Comparison of ENCODE assay signal across 1 cellular context in the genomic region with DNA sequence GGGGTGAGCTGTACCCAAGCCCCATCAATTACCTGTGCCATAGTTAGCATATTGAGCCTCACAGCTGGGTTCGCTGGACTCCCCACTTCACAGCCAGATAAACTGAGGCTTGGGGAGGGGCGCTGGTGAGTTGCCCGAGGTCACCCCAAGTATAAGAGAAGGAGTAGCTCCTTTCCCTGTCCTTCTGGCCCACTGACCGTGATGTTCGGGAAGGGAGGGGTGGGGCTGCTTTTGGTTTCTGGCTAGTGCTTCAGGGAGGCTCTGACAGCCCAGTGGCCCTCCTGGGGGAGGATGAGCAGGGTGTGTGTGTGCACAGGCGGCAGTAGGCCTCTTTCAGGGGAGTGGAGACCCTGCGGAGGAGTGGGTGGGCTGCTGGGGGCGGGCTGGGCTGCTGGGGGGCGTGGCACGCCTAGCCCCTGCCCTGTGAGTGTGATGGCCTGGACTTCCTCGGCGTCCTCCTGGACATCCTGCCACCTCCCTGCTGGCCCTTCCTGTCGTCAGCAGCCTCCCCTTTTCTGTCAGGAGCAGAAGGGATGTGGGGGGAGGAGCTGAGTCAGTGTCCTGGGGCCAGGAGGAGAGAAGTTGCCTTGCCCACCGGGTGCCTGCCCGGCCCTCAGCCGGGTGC.
TF ChIP-seq lines count a peak whose summit lies in the region.

No MANE protein-coding gene starts in this region.

TF ChIP-seq in HEK293, 187 proteins besides CTCF, POLR2A, EP300 and RAD21 (continued from another document):
- TF ChIP-seq PRDM4 (tag by site-specific recombination; IDR thresholded peaks at IDR 0.05): no peak
- no peak for TF ChIP-seq ZNF585B (tag by site-specific recombination; IDR thresholded peaks at IDR 0.05)
- peak; percentile 54; the same call in 1 of the 2 replicates for TF ChIP-seq KLF9 (tag by site-specific recombination; IDR thresholded peaks at IDR 0.05; ENCODE audit: low read depth)
- TF ChIP-seq ZNF670 (tag by site-specific recombination; IDR thresholded peaks at IDR 0.05; ENCODE audit: low read depth): no peak
- no peak for TF ChIP-seq ZNF18 (tag by site-specific recombination; IDR thresholded peaks at IDR 0.05)
- TF ChIP-seq ZNF600 (tag by site-specific recombination; IDR thresholded peaks at IDR 0.05): no peak
- no peak for TF ChIP-seq HOXA7 (CRISPR knock-in tag; IDR thresholded peaks at IDR 0.05; ENCODE audit: borderline replicate concordance)
- TF ChIP-seq ZNF157 (tag by site-specific recombination; IDR thresholded peaks at IDR 0.05): no peak
- TF ChIP-seq ZNF341 (tag by site-specific recombination; IDR thresholded peaks at IDR 0.05; ENCODE audit: low read depth): peak; percentile 68
- TF ChIP-seq ZNF394 (tag by site-specific recombination; IDR thresholded peaks at IDR 0.05; ENCODE audit: borderline replicate concordance): peak; percentile 12; the same call in 1 of the 2 replicates
- peak; percentile 14; the same call in 1 of the 2 replicates for TF ChIP-seq EGR2 (tag by site-specific recombination; IDR thresholded peaks at IDR 0.05; ENCODE audit: low read depth)
- no peak for TF ChIP-seq ZNF423 (tag by site-specific recombination; IDR thresholded peaks at IDR 0.05)
- peak; percentile 6; the same call in 1 of the 2 replicates for TF ChIP-seq GLIS2 (tag by site-specific recombination; IDR thresholded peaks at IDR 0.05)
- no peak for TF ChIP-seq ZNF544 (tag by site-specific recombination; IDR thresholded peaks at IDR 0.05)
- no peak for TF ChIP-seq ZBTB17 (tag by site-specific recombination; IDR thresholded peaks at IDR 0.05)
- TF ChIP-seq ZNF223 (tag by site-specific recombination; IDR thresholded peaks at IDR 0.05): no peak
- TF ChIP-seq ZNF26 (tag by site-specific recombination; IDR thresholded peaks at IDR 0.05): no peak
- 0 out of 2 replicates have a peak, but pooled peaks have one; percentile 17 for TF ChIP-seq ZNF366 (tag by site-specific recombination; conservative IDR thresholded peaks at IDR 0.05)
- no peak for TF ChIP-seq ZNF555 (tag by site-specific recombination; conservative IDR thresholded peaks at IDR 0.05)
- TF ChIP-seq, protein P1, sequence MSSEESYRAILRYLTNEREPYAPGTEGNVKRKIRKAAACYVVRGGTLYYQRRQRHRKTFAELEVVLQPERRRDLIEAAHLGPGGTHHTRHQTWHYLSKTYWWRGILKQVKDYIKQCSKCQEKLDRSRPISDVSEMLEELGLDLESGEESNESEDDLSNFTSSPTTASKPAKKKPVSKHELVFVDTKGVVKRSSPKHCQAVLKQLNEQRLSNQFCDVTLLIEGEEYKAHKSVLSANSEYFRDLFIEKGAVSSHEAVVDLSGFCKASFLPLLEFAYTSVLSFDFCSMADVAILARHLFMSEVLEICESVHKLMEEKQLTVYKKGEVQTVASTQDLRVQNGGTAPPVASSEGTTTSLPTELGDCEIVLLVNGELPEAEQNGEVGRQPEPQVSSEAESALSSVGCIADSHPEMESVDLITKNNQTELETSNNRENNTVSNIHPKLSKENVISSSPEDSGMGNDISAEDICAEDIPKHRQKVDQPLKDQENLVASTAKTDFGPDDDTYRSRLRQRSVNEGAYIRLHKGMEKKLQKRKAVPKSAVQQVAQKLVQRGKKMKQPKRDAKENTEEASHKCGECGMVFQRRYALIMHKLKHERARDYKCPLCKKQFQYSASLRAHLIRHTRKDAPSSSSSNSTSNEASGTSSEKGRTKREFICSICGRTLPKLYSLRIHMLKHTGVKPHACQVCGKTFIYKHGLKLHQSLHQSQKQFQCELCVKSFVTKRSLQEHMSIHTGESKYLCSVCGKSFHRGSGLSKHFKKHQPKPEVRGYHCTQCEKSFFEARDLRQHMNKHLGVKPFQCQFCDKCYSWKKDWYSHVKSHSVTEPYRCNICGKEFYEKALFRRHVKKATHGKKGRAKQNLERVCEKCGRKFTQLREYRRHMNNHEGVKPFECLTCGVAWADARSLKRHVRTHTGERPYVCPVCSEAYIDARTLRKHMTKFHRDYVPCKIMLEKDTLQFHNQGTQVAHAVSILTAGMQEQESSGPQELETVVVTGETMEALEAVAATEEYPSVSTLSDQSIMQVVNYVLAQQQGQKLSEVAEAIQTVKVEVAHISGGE (tag by site-specific recombination; conservative IDR thresholded peaks at IDR 0.05; ENCODE audit: low read depth): no peak
- no peak for TF ChIP-seq ZNF624 (tag by site-specific recombination; IDR thresholded peaks at IDR 0.05)
- TF ChIP-seq KLF1 (tag by site-specific recombination; IDR thresholded peaks at IDR 0.05): peak; percentile 11; the same call in 1 of the 2 replicates
- no peak for TF ChIP-seq ZFP69B (tag by site-specific recombination; IDR thresholded peaks at IDR 0.05)
- TF ChIP-seq SP2 (tag by site-specific recombination; IDR thresholded peaks at IDR 0.05): peak; percentile 54
- no peak for TF ChIP-seq ZNF426 (tag by site-specific recombination; IDR thresholded peaks at IDR 0.05)
- TF ChIP-seq, protein P2, sequence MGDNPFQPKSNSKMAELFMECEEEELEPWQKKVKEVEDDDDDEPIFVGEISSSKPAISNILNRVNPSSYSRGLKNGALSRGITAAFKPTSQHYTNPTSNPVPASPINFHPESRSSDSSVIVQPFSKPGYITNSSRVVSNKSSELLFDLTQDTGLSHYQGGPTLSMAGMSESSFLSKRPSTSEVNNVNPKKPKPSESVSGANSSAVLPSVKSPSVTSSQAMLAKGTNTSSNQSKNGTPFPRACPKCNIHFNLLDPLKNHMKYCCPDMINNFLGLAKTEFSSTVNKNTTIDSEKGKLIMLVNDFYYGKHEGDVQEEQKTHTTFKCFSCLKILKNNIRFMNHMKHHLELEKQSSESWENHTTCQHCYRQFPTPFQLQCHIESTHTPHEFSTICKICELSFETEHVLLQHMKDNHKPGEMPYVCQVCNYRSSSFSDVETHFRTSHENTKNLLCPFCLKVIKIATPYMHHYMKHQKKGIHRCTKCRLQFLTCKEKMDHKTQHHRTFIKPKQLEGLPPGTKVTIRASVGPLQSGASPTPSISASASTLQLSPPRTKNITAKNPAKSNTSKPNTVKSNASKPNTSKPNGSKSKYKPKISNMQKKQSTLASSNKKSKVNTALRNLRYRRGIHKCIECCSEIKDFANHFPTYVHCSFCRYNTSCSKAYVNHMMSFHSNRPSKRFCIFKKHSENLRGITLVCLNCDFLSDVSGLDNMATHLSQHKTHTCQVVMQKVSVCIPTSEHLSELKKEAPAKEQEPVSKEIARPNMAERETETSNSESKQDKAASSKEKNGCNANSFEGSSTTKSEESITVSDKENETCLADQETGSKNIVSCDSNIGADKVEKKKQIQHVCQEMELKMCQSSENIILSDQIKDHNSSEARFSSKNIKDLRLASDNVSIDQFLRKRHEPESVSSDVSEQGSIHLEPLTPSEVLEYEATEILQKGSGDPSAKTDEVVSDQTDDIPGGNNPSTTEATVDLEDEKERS (tag by site-specific recombination; IDR thresholded peaks at IDR 0.05): no peak
- TF ChIP-seq ZIC2 (tag by site-specific recombination; IDR thresholded peaks at IDR 0.05): no peak
- TF ChIP-seq ZBTB44 (tag by site-specific recombination; IDR thresholded peaks at IDR 0.05): no peak
